ENCODE assay signal across 8 cellular contexts in the genomic region with DNA sequence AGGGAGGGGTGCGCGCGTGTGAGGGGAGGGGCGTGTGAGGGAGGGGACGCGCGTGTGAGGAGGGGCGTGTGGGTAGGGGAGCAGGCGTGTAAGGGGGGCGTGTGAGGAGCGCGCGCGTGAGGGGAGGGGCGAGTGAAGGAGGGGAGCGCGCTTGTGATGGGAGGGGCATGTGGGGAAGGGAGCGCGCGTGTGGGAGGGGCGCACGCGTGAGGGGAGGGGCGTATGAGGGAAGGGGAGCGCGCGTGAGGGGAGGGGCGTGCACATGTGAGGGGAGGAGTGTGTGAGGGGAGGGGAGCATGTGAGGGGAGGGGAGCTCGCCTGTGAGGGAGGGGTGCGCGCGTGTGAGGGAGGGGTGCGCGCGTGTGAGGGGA. TPM values are rescaled to one million over a fixed set of nuclear protein-coding genes. Genes with fewer than 3 reads are reported as not detected.
DNase-seq lines count a peak whose midpoint lies in the region; ATAC-seq and TF ChIP-seq lines count a peak whose summit lies in the region.

No MANE protein-coding gene starts in this region.

- H3K36me3 ChIP-seq in CD8-positive, alpha-beta T cell (ENCODE audit: insufficient read depth, low read length): no peaks in the 10 kb centered on the region
- 0 out of 2 replicates have a peak, but pooled peaks cover 11% of the 10 kb centered on the region for H3K36me3 ChIP-seq in HUES6 (ENCODE audit: control insufficient read depth, insufficient read depth, low read length)
- H3K36me3 ChIP-seq in RWPE2 (ENCODE audit: low read depth): no peaks in the 10 kb centered on the region; the same call in 1 of the 2 replicates
- peaks cover 11% of the 10 kb centered on the region for H3K36me3 ChIP-seq in neural progenitor cell

- H3K27ac Mint-ChIP-seq in CD8-positive, alpha-beta T cell: peak overlapping the region; percentile 94
- no peak overlapping the region for H3K27ac Mint-ChIP-seq in neural progenitor cell

- no peaks in the 10 kb centered on the region for H3K27me3 ChIP-seq in CD8-positive, alpha-beta T cell (ENCODE audit: insufficient read depth, low read length)
- 0 out of 2 replicates have a peak, but pooled peaks cover under 1% of the 10 kb centered on the region for H3K27me3 ChIP-seq in HUES6 (ENCODE audit: control insufficient read depth, insufficient read depth, low read length)
- no peaks in the 10 kb centered on the region for H3K27me3 ChIP-seq in RWPE2 (ENCODE audit: insufficient read depth, poor library complexity, severe bottlenecking)
- peaks cover 20% of the 10 kb centered on the region for H3K27me3 ChIP-seq in neural progenitor cell

- H3K79me2 ChIP-seq in neural progenitor cell (ENCODE audit: low read depth): no peaks in the 10 kb centered on the region

- H3K4me1 ChIP-seq in CD8-positive, alpha-beta T cell (ENCODE audit: insufficient read depth, low read length): peaks cover 19% of the 10 kb centered on the region
- H3K4me1 ChIP-seq in HUES6 (ENCODE audit: control insufficient read depth, insufficient read depth, low read length): peaks cover 14% of the 10 kb centered on the region
- H3K4me1 ChIP-seq in RWPE2 (ENCODE audit: insufficient read depth, poor library complexity, severe bottlenecking): peaks cover 5% of the 10 kb centered on the region
- peaks cover 3% of the 10 kb centered on the region for H3K4me1 ChIP-seq in neural progenitor cell

- H3K9me3 ChIP-seq in CD8-positive, alpha-beta T cell (ENCODE audit: low read length): no peaks in the 10 kb centered on the region
- H3K9me3 ChIP-seq in HUES6 (ENCODE audit: control insufficient read depth, insufficient read depth, low read depth, low read length): no peaks in the 10 kb centered on the region
- no peaks in the 10 kb centered on the region for H3K9me3 ChIP-seq in RWPE2 (ENCODE audit: severe bottlenecking)
- no peaks in the 10 kb centered on the region for H3K9me3 ChIP-seq in neural progenitor cell (ENCODE audit: low read depth)

- TF ChIP-seq CTCF in CD8-positive, alpha-beta T cell (IDR thresholded peaks at IDR 0.05): no peak
- TF ChIP-seq CTCF in RWPE2 (IDR thresholded peaks at IDR 0.05; ENCODE audit: poor library complexity, severe bottlenecking) (no peak), foreskin fibroblast (IDR thresholded peaks at IDR 0.05; ENCODE audit: low read depth, low read length) (no peak), neural progenitor cell (IDR thresholded peaks at IDR 0.05) (no peak)

- DNase-seq in CD8-positive, alpha-beta T cell: peak; percentile 74 to 89 (median 84)
- DNase-seq in RWPE2 (ENCODE audit: low spot score): peak; percentile 81
- DNase-seq in activated gamma-delta T cell treated with anti-CD3 and anti-CD28 coated beads, Interleukin-2, amount 50 U/mL, for 16 hours (ENCODE audit: low read depth): peak; percentile 76
- peak; percentile 94 to 98 for DNase-seq in foreskin fibroblast
- DNase-seq in neural progenitor cell (ENCODE audit: low spot score): peak; percentile 93
- peak; percentile 81 for DNase-seq in stromal cell of bone marrow (ENCODE audit: low read depth)

- H3K4me1 Mint-ChIP-seq in CD8-positive, alpha-beta T cell (ENCODE audit: low read depth): peaks cover 30% of the 10 kb centered on the region
- peaks cover 23% of the 10 kb centered on the region for H3K4me1 Mint-ChIP-seq in neural progenitor cell

- CTCF ChIA-PET in CD8-positive, alpha-beta T cell (lab: Charles Lee): interaction anchor here (1.0 to 6.5 kb wide), 3 partner anchors 13 to 65 kb away, joined by 3 to 87 read pairs (median 3); a partner anchor contains a TSS

- POLR2A ChIA-PET in CD8-positive, alpha-beta T cell (lab: Charles Lee): interaction anchor here (1.0 to 5.8 kb wide), 2 partner anchors 17 to 333 kb away, joined by 4 to 77 read pairs; a partner anchor contains a TSS

- H2AFZ ChIP-seq in neural progenitor cell (replicated peaks): no peak overlapping the region

- H3K4me3 Mint-ChIP-seq in CD8-positive, alpha-beta T cell: peak overlapping the region; percentile 95
- peak overlapping the region; percentile 92 for H3K4me3 Mint-ChIP-seq in neural progenitor cell

- intact Hi-C loops in CD8-positive, alpha-beta T cell (cut with DNase I, micrococcal nuclease): loop anchor here (1.0 to 10.0 kb wide), 14 partner anchors 52 to 1956 kb away; a partner anchor contains a TSS

- H3K9ac ChIP-seq in HUES6 (ENCODE audit: low read length): no peak overlapping the region
- H3K9ac ChIP-seq in neural progenitor cell: no peak overlapping the region

- H3K36me3 Mint-ChIP-seq in CD8-positive, alpha-beta T cell: peaks cover 20% of the 10 kb centered on the region
- H3K36me3 Mint-ChIP-seq in neural progenitor cell: peaks cover 7% of the 10 kb centered on the region

- peak overlapping the region; percentile 88 for H3K4me3 ChIP-seq in CD8-positive, alpha-beta T cell (ENCODE audit: low read depth, low read length)
- H3K4me3 ChIP-seq in HUES6 (ENCODE audit: low read depth, low read length) (peak overlapping the region; percentile 88), RWPE2 (ENCODE audit: severe bottlenecking) (no peak overlapping the region), foreskin fibroblast (ENCODE audit: low read depth in 1 of 2, low read length in 2 of 2) (peak overlapping the region; percentile 63 to 73), neural progenitor cell (peak overlapping the region; percentile 95)

- peak; percentile 54 for ATAC-seq in CD8-positive, alpha-beta T cell
- ATAC-seq in RWPE2 (ENCODE audit: low read depth) (no peak), GM21360 (IDR thresholded peaks at IDR 0.05; ENCODE audit: unreplicated experiment) (no peak)

- H3K27ac ChIP-seq in CD8-positive, alpha-beta T cell (ENCODE audit: low read depth, low read length): peak overlapping the region; percentile 79
- H3K27ac ChIP-seq in HUES6 (ENCODE audit: low read depth, low read length): no peak overlapping the region
- H3K27ac ChIP-seq in RWPE2 (ENCODE audit: poor library complexity, severe bottlenecking): peak overlapping the region; percentile 55
- peak overlapping the region; percentile 68 for H3K27ac ChIP-seq in neural progenitor cell

- H3K4me2 ChIP-seq in neural progenitor cell: peak overlapping the region; percentile 69

- no peaks in the 10 kb centered on the region for H3K9me3 Mint-ChIP-seq in CD8-positive, alpha-beta T cell
- no peaks in the 10 kb centered on the region for H3K9me3 Mint-ChIP-seq in neural progenitor cell

- H3K27me3 Mint-ChIP-seq in CD8-positive, alpha-beta T cell (ENCODE audit: low read depth): peaks cover 9% of the 10 kb centered on the region
- peaks cover 19% of the 10 kb centered on the region for H3K27me3 Mint-ChIP-seq in neural progenitor cell (ENCODE audit: insufficient read depth, low read depth)

- peaks cover 23% of the 10 kb centered on the region for H3F3A ChIP-seq in neural progenitor cell (ENCODE audit: low read depth)

- H4K20me1 ChIP-seq in neural progenitor cell (ENCODE audit: low read depth): peaks cover 23% of the 10 kb centered on the region

RNA-seq across cellular contexts. Expression of a gene that starts 19.1 kb away (rescaled TPM):
- 10 to 100 TPM; 55.3 to 57.0 TPM for total RNA-seq in CD8-positive, alpha-beta T cell
- 18.2 and 23.5 TPM in 2 replicates for total RNA-seq in neural progenitor cell (ENCODE audit: low replicate concordance)
